In genomic region chr10:110137142-110137545, GRCh38 we compare ENCODE assay signal across 8 cellular contexts.
DNase-seq lines count a peak whose midpoint lies in the region; ATAC-seq lines count a peak whose summit lies in the region.

No MANE protein-coding gene starts in this region.

- H3K27me3 Mint-ChIP-seq in activated naive CD8-positive, alpha-beta T cell treated with anti-CD3 and anti-CD28 coated beads for 36 hours, result no peaks in the 10 kb centered on the region

- H3K4me3 Mint-ChIP-seq in activated naive CD8-positive, alpha-beta T cell treated with anti-CD3 and anti-CD28 coated beads for 36 hours, result no peak overlapping the region

- peaks cover 3% of the 10 kb centered on the region for H3K36me3 Mint-ChIP-seq in activated naive CD8-positive, alpha-beta T cell treated with anti-CD3 and anti-CD28 coated beads for 36 hours

- H3K4me1 Mint-ChIP-seq in activated naive CD8-positive, alpha-beta T cell treated with anti-CD3 and anti-CD28 coated beads for 36 hours, result peaks cover 36% of the 10 kb centered on the region

- H3K9me3 Mint-ChIP-seq in activated naive CD8-positive, alpha-beta T cell treated with anti-CD3 and anti-CD28 coated beads for 36 hours, result no peaks in the 10 kb centered on the region

- ATAC-seq in GM18498 (IDR thresholded peaks at IDR 0.05; ENCODE audit: unreplicated experiment) (peak; percentile 74), HG03175 (IDR thresholded peaks at IDR 0.05; ENCODE audit: unreplicated experiment) (peak; percentile 65)

- peak; percentile 67 for DNase-seq in AG20443 (ENCODE audit: low spot score)
- DNase-seq in NCI-H460 (ENCODE audit: extremely low read depth, low read depth), result peak; percentile 72
- no peak for DNase-seq in activated naive CD8-positive, alpha-beta T cell treated with anti-CD3 and anti-CD28 coated beads for 36 hours
- DNase-seq in glomerular endothelial cell (ENCODE audit: extremely low read depth, low read depth, low spot score), result peak; percentile 66
- peak; percentile 90 for DNase-seq in pons (ENCODE audit: low spot score)
- no peak for DNase-seq in stimulated activated naive CD4-positive, alpha-beta T cell treated with Interleukin-2 at 50 U/mL for 16 hours (lab: John Stamatoyannopoulos, UW)

- peak overlapping the region; percentile 24 for H3K27ac Mint-ChIP-seq in activated naive CD8-positive, alpha-beta T cell treated with anti-CD3 and anti-CD28 coated beads for 36 hours

Comparison
In these comparisons a context has a peak if more than half of its experiments do, and no peak if none do; other contexts are left out.
1. DNase-seq: peak in AG20443 (single experiment), NCI-H460 (single experiment), glomerular endothelial cell (single experiment) and pons (single experiment); none in activated naive CD8-positive, alpha-beta T cell treated with anti-CD3 and anti-CD28 coated beads for 36 hours (single experiment) and stimulated activated naive CD4-positive, alpha-beta T cell treated with Interleukin-2 at 50 U/mL for 16 hours (single experiment).